1 cellular context compared by ENCODE assay signal in genomic region chr2:85164145-85164559, GRCh38.
TF ChIP-seq lines count a peak whose summit lies in the region.

No MANE protein-coding gene starts in this region.

TF ChIP-seq in H1, 55 proteins besides CTCF, POLR2A, EP300 and RAD21:
- TF ChIP-seq TBP (IDR thresholded peaks at IDR 0.05; ENCODE audit: low read depth, low read length), result no peak
- no peak for TF ChIP-seq POU5F1 (IDR thresholded peaks at IDR 0.05; ENCODE audit: low read depth, low read length)
- TF ChIP-seq SIN3A (conservative IDR thresholded peaks at IDR 0.05 in 1 of 2, IDR thresholded peaks at IDR 0.05 in 1 of 2; ENCODE audit: low read depth in 1 of 2, low read length in 2 of 2), result no peak
- no peak for TF ChIP-seq SP2 (IDR thresholded peaks at IDR 0.05; ENCODE audit: low read length)
- TF ChIP-seq BACH1 (IDR thresholded peaks at IDR 0.05; ENCODE audit: low read length), result no peak
- TF ChIP-seq TCF12 (IDR thresholded peaks at IDR 0.05; ENCODE audit: low read depth, low read length), result no peak
- no peak for TF ChIP-seq HDAC2 (IDR thresholded peaks at IDR 0.05; ENCODE audit: borderline replicate concordance in 1 of 2, low read depth in 2 of 2, low read length in 2 of 2)
- no peak for TF ChIP-seq E2F6 (IDR thresholded peaks at IDR 0.05)
- TF ChIP-seq FOSL1 (IDR thresholded peaks at IDR 0.05; ENCODE audit: insufficient read depth, low read depth, low read length), result no peak
- no peak for TF ChIP-seq SIX5 (IDR thresholded peaks at IDR 0.05; ENCODE audit: low read depth, low read length)
- TF ChIP-seq SP4 (IDR thresholded peaks at IDR 0.05; ENCODE audit: low read length), result no peak
- no peak for TF ChIP-seq CEBPB (IDR thresholded peaks at IDR 0.05; ENCODE audit: low read depth, low read length)
